Comparison of ENCODE assay signal across 8 cellular contexts in the genomic region with DNA sequence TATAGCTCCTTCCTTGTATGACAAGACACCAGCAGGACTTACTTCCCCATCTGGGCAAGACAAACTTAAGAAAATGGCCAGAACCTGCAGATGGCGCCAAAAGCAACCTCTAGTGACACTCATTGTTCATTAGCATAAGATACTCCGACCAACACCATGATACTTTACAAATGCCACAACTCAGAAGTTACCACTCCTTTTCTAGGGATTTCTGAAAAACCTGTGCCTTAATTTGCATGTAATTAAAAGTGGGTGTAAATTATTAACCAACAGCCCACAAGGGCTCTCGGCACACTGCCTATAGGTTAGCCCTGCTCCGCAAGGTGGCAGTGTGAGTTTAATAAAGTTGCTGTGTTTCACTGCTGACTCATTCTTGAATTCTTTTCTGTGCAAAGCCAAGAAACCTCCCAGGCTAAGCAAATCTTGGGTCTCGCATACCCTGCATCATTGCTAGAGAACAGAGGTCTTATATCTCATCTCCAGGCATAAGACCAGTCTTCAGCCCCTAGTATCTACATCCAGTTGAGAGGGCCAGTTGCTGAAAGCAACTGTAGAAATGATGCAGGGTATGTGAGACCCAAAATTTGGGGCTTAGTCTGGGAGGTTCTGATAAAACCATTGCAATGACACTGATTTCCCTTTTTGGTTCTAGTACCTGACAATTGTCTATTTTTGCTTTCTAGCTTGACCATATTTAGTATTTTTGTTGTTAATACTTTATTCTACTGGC.
A peak's percentile ranks its signal among the peaks of the same experiment; 100 is the strongest.
DNase-seq lines count a peak whose midpoint lies in the region; ATAC-seq and TF ChIP-seq lines count a peak whose summit lies in the region.

No MANE protein-coding gene starts in this region.

- no peak overlapping the region for H3K27ac ChIP-seq in Peyer's patch

- H3K4me1 ChIP-seq in Peyer's patch = no peaks in the 10 kb centered on the region

- TF ChIP-seq POLR2A in Peyer's patch (IDR thresholded peaks at IDR 0.05) = no peak

- no peaks in the 10 kb centered on the region for H3K36me3 ChIP-seq in Peyer's patch

- DNase-seq in DMS 273 treated with DMSO at 0.1 percent for 48 hours (lab: John Stamatoyannopoulos, UW) (peak; percentile 71), Peyer's patch (peak; percentile 55 to 91 (median 71)), glomerular visceral epithelial cell (ENCODE audit: extremely low spot score) (peak; percentile 45), sciatic nerve (ENCODE audit: low spot score) (peak; percentile 63), cerebellum (ENCODE audit: low spot score) (no peak)
- DNase-seq in activated T-helper 1 cell treated with anti-CD3 and anti-CD28 coated beads, Interleukin-12 subunit alpha, Interleukin-12 subunit beta, Interleukin-2, Interleukin-4 antibody, amounts not matched to agents 30 ng/mL and 10 ng/mL and 1 ng/mL, durations not matched to agents 14 hours and 24 hours and 36 hours (ENCODE audit: low spot score) = peak; percentile 41

- intact Hi-C loops in activated T-helper 1 cell treated with anti-CD3 and anti-CD28 coated beads, Interleukin-12 subunit alpha, Interleukin-12 subunit beta, Interleukin-2, Interleukin-4 antibody, amounts not matched to agents 30 ng/mL and 10 ng/mL and 1 ng/mL, durations not matched to agents 14 hours and 24 hours and 36 hours (cut with micrococcal nuclease) = loop anchor here (1.0 to 2.0 kb wide), 4 partner anchors 87 to 423 kb away; a partner anchor contains a TSS
- intact Hi-C loops in sciatic nerve (cut with DNase I) = no loop called here

- no peak overlapping the region for H3K27ac Mint-ChIP-seq in activated T-helper 1 cell treated with anti-CD3 and anti-CD28 coated beads, Interleukin-12 subunit alpha, Interleukin-12 subunit beta, Interleukin-2, Interleukin-4 antibody, amounts not matched to agents 30 ng/mL and 10 ng/mL and 1 ng/mL, durations not matched to agents 14 hours and 24 hours and 36 hours

- H3K4me3 ChIP-seq in Peyer's patch = no peak overlapping the region

- ATAC-seq in GM19438 (IDR thresholded peaks at IDR 0.05; ENCODE audit: low read depth, unreplicated experiment) = peak; percentile 94
- peak; percentile 89 for ATAC-seq in HG03457 (IDR thresholded peaks at IDR 0.05; ENCODE audit: unreplicated experiment)
- ATAC-seq in sciatic nerve = no peak

- no peak overlapping the region for H3K4me3 Mint-ChIP-seq in activated T-helper 1 cell treated with anti-CD3 and anti-CD28 coated beads, Interleukin-12 subunit alpha, Interleukin-12 subunit beta, Interleukin-2, Interleukin-4 antibody, amounts not matched to agents 30 ng/mL and 10 ng/mL and 1 ng/mL, durations not matched to agents 14 hours and 24 hours and 36 hours

- peak; percentile 20 to 69 (median 62) for TF ChIP-seq CTCF in Peyer's patch (IDR thresholded peaks at IDR 0.05)

- no peaks in the 10 kb centered on the region for H3K9me3 ChIP-seq in Peyer's patch

- no peaks in the 10 kb centered on the region for H3K9me3 Mint-ChIP-seq in activated T-helper 1 cell treated with anti-CD3 and anti-CD28 coated beads, Interleukin-12 subunit alpha, Interleukin-12 subunit beta, Interleukin-2, Interleukin-4 antibody, amounts not matched to agents 30 ng/mL and 10 ng/mL and 1 ng/mL, durations not matched to agents 14 hours and 24 hours and 36 hours

- H3K27me3 ChIP-seq in Peyer's patch = no peaks in the 10 kb centered on the region

- H3K27me3 Mint-ChIP-seq in activated T-helper 1 cell treated with anti-CD3 and anti-CD28 coated beads, Interleukin-12 subunit alpha, Interleukin-12 subunit beta, Interleukin-2, Interleukin-4 antibody, amounts not matched to agents 30 ng/mL and 10 ng/mL and 1 ng/mL, durations not matched to agents 14 hours and 24 hours and 36 hours (ENCODE audit: insufficient read depth) = no peaks in the 10 kb centered on the region

- peaks cover 6% of the 10 kb centered on the region for H3K4me1 Mint-ChIP-seq in activated T-helper 1 cell treated with anti-CD3 and anti-CD28 coated beads, Interleukin-12 subunit alpha, Interleukin-12 subunit beta, Interleukin-2, Interleukin-4 antibody, amounts not matched to agents 30 ng/mL and 10 ng/mL and 1 ng/mL, durations not matched to agents 14 hours and 24 hours and 36 hours (ENCODE audit: low read depth)

- H3K36me3 Mint-ChIP-seq in activated T-helper 1 cell treated with anti-CD3 and anti-CD28 coated beads, Interleukin-12 subunit alpha, Interleukin-12 subunit beta, Interleukin-2, Interleukin-4 antibody, amounts not matched to agents 30 ng/mL and 10 ng/mL and 1 ng/mL, durations not matched to agents 14 hours and 24 hours and 36 hours (ENCODE audit: low read depth) = no peaks in the 10 kb centered on the region
